In the genomic region with DNA sequence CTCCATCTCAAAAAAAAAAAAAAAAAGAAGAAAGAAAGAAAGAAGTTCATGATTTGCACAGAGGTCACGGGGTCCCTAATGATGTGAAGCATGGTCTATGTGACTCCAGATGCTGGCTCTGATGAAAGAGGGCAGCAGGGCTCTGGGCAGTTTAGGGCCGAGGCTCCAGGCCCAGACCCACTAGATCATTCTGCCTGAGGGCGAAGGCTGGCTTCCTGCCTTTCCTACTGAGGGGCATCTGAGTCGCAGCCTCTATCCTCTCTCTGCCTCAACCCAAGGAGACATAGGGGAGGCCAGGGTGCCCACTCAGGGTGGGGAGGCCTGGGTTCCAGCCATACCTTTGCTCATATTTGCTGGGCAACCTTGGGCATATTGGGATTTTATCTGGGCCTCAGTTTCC, we compare ENCODE assay signal across 18 cellular contexts. TPM values are rescaled to one million over a fixed set of nuclear protein-coding genes. Genes with fewer than 3 reads are reported as not detected.
DNase-seq lines count a peak whose midpoint lies in the region; ATAC-seq and TF ChIP-seq lines count a peak whose summit lies in the region.
"Had no signal": no experiment of that assay in that cellular context is flagged by ENCODE, and none has a peak within 500 bp of the region (broad histone marks: within the 10 kb centered on the region; RNA-seq: fewer than 3 reads in every experiment).

No MANE protein-coding gene starts in this region.

- peaks cover 20% of the 10 kb centered on the region for H3K4me1 Mint-ChIP-seq in osteocyte (ENCODE audit: unreplicated experiment)

- DNase-seq in left ventricle myocardium inferior (no peak), left ventricle myocardium superior (no peak), psoas muscle (no peak), amygdala (lab: John Stamatoyannopoulos, UW) (no peak), osteocyte (ENCODE audit: extremely low spot score, unreplicated experiment) (no peak)
- DNase-seq: DMS79 treated with DMSO at 0.1 percent for 48 hours, NCI-H1694, NCI-H2081, NCI-H2171 treated with DMSO at 0.1 percent for 48 hours, NCI-H446, NCI-H526 treated with DMSO at 0.1 percent for 48 hours, OCI-M1 had no signal

- no peak for TF ChIP-seq CTCF in left ventricle myocardium inferior (IDR thresholded peaks at IDR 0.05; ENCODE audit: borderline replicate concordance)
- no peak for TF ChIP-seq CTCF in psoas muscle (IDR thresholded peaks at IDR 0.05)
- TF ChIP-seq CTCF in osteocyte (IDR thresholded peaks at IDR 0.05): no peak

- H3K27me3 ChIP-seq in left ventricle myocardium inferior (ENCODE audit: low read depth) (no peaks in the 10 kb centered on the region), psoas muscle (ENCODE audit: insufficient read depth in 3 of 3, low read length in 2 of 3) (no peaks in the 10 kb centered on the region)

- H3K27me3 Mint-ChIP-seq in osteocyte (ENCODE audit: unreplicated experiment): no peaks in the 10 kb centered on the region
- H3K27me3 Mint-ChIP-seq: IgD-negative memory B cell had no signal

- intact Hi-C loops in left ventricle myocardium inferior (cut with micrococcal nuclease) (no loop called here), left ventricle myocardium superior (cut with micrococcal nuclease) (no loop called here), psoas muscle (cut with DNase I) (no loop called here)

- H3K9me3 Mint-ChIP-seq in osteocyte (ENCODE audit: unreplicated experiment): no peaks in the 10 kb centered on the region

- peaks cover 4% of the 10 kb centered on the region for H3K36me3 ChIP-seq in left ventricle myocardium inferior
- H3K36me3 ChIP-seq in psoas muscle (ENCODE audit: insufficient read depth in 1 of 2, low read depth in 1 of 2): no peaks in the 10 kb centered on the region

- peaks cover 63% of the 10 kb centered on the region for H3K4me1 ChIP-seq in left ventricle myocardium inferior
- peaks cover 46% of the 10 kb centered on the region for H3K4me1 ChIP-seq in psoas muscle

- no peak overlapping the region for H3K4me3 ChIP-seq in left ventricle myocardium inferior
- no peak overlapping the region for H3K4me3 ChIP-seq in psoas muscle

- no peaks in the 10 kb centered on the region for H3K9me3 ChIP-seq in left ventricle myocardium inferior (replicated peaks)
- H3K9me3 ChIP-seq in psoas muscle: no peaks in the 10 kb centered on the region

- H3K27ac Mint-ChIP-seq in osteocyte (ENCODE audit: unreplicated experiment): no peak overlapping the region
- H3K27ac Mint-ChIP-seq: CD14-positive monocyte, IgD-negative memory B cell had no signal

- peaks cover 3% of the 10 kb centered on the region for H3K36me3 Mint-ChIP-seq in osteocyte (ENCODE audit: unreplicated experiment)
- H3K36me3 Mint-ChIP-seq: CD14-positive monocyte, IgD-negative memory B cell had no signal

- H3K27ac ChIP-seq in left ventricle myocardium inferior (replicated peaks): peak overlapping the region; percentile 69
- H3K27ac ChIP-seq in cingulate gyrus (ENCODE audit: low read depth, low read length): peak overlapping the region; percentile 60
- peak overlapping the region; percentile 85 for H3K27ac ChIP-seq in psoas muscle

- 59 to 72% (median 70%) methylated on average over 4 of the region's 4 CpGs for WGBS in psoas muscle, 3 donors

- no peak overlapping the region for H3K4me3 Mint-ChIP-seq in osteocyte (ENCODE audit: unreplicated experiment)
- H3K4me3 Mint-ChIP-seq: CD14-positive monocyte, IgD-negative memory B cell had no signal

- no peak for ATAC-seq in left ventricle myocardium superior
- no peak for ATAC-seq in psoas muscle
- ATAC-seq in HG02642 (IDR thresholded peaks at IDR 0.05; ENCODE audit: poor library complexity, unreplicated experiment): no peak
- ATAC-seq in HG02981 (IDR thresholded peaks at IDR 0.05; ENCODE audit: unreplicated experiment): no peak
- ATAC-seq: HCT116 had no signal

RNA-seq across cellular contexts. Expression of gene SLC35E4, which starts 4.8 kb away (rescaled TPM):
- total RNA-seq in left ventricle myocardium inferior: 3.8 TPM
- total RNA-seq in left ventricle myocardium superior: 3.1 TPM
- 10 to 100 TPM in 1 of 4 donors, 1 to 10 TPM in 3; 5.8 to 11.5 (median 7.2) TPM for total RNA-seq in psoas muscle
- 10 to 100 TPM in 1 of 3 donors, 1 to 10 TPM in 2; 2.6 to 11.0 (median 6.8) TPM for polyA plus RNA-seq in psoas muscle
- total RNA-seq in osteocyte: 9.4 and 10.2 TPM in 2 replicates

RNA-seq across cellular contexts. Expression of gene DUSP18, which starts 27.3 kb away (rescaled TPM):
- 2.7 TPM for total RNA-seq in left ventricle myocardium inferior
- 2.5 TPM for total RNA-seq in left ventricle myocardium superior
- total RNA-seq in psoas muscle: 1 to 10 TPM in 3 of 4 donors, under 1 TPM in 1; 0.69 to 1.6 (median 1.3) TPM
- 1 to 10 TPM in 2 of 3 donors, under 1 TPM in 1; 0.65 to 3.8 (median 1.5) TPM for polyA plus RNA-seq in psoas muscle
- total RNA-seq in osteocyte: 10.7 and 11.2 TPM in 2 replicates

RNA-seq across cellular contexts. Expression of gene TCN2, which starts 33.4 kb away (rescaled TPM):
- total RNA-seq in left ventricle myocardium inferior (14.1 TPM), left ventricle myocardium superior (14.6 TPM), psoas muscle (10 to 100 TPM in 1 of 4 donors, 1 to 10 TPM in 3; 5.5 to 11.7 (median 9.0) TPM), osteocyte (57.7 and 58.1 TPM in 2 replicates)
- 1 to 10 TPM; 5.9 to 9.9 (median 7.0) TPM for polyA plus RNA-seq in psoas muscle

RNA-seq across cellular contexts. Expression of gene PES1, which starts 48.7 kb away (rescaled TPM):
- total RNA-seq in left ventricle myocardium inferior: 23.1 TPM
- 21.6 TPM for total RNA-seq in left ventricle myocardium superior
- 10 to 100 TPM; 32.8 to 74.8 (median 63.7) TPM for total RNA-seq in psoas muscle
- 100 to 1,000 TPM in 1 of 3 donors, 10 to 100 TPM in 2; 55.9 to 100 (median 69.4) TPM for polyA plus RNA-seq in psoas muscle
- total RNA-seq in osteocyte: 71.6 and 73.5 TPM in 2 replicates

RNA-seq across cellular contexts. Expression of gene OSBP2, which starts 54.3 kb away (rescaled TPM):
- total RNA-seq in left ventricle myocardium inferior (22.2 TPM), left ventricle myocardium superior (16.0 TPM), psoas muscle (1 to 10 TPM; 2.5 to 8.2 (median 3.3) TPM), osteocyte (3.8 and 4.2 TPM in 2 replicates)
- polyA plus RNA-seq in psoas muscle: 1 to 10 TPM in 2 of 3 donors, under 1 TPM in 1; 0.27 to 1.7 (median 1.4) TPM
